Comparison of ENCODE assay signal across 29 cellular contexts in the genomic region with DNA sequence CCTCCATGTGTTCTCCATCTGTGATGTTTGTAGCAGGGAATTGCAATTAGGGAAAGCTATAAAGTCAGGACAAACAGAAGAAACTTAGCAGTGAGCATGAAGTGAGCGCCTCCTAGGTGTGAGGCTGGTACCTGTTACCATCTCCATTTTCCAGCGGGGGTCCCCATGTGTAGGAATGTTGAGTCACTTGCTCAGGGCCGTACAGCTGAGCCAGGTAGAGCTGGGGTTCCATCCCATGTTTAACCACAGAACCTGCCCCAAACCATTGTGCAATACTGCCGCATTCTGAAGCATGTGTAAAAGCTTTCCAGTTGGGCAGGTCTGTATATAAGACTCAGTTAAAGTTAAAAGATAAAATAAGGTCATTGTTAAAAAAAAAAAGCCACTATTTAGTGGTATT.
DNase-seq lines count a peak whose midpoint lies in the region; ATAC-seq, FAIRE-seq and TF ChIP-seq lines count a peak whose summit lies in the region.
"Had no signal": no experiment of that assay in that cellular context is flagged by ENCODE, and none has a peak within 500 bp of the region (broad histone marks: within the 10 kb centered on the region; RNA-seq: fewer than 3 reads in every experiment).

No MANE protein-coding gene starts in this region.

- intact Hi-C loops in IMR-90 (cut with micrococcal nuclease) (no loop called here), mammary epithelial cell (cut with micrococcal nuclease) (loop anchor here (2.0 to 10.0 kb wide), 2 partner anchors 114 to 154 kb away; partner anchors contain the start of gene SPRY4)

- H2AFZ ChIP-seq in IMR-90 (replicated peaks; ENCODE audit: low read length, poor library complexity) (no peak overlapping the region), mammary epithelial cell (ENCODE audit: low read depth, low read length) (no peak overlapping the region), keratinocyte (ENCODE audit: control insufficient read depth, low read length) (no peak overlapping the region)
- H2AFZ ChIP-seq: hepatocyte had no signal

- H3K4ac ChIP-seq in IMR-90 (ENCODE audit: low read depth, low read length) = no peak overlapping the region

- H3K27me3 ChIP-seq in IMR-90 (ENCODE audit: control insufficient read depth, insufficient read depth, low read length) (no peaks in the 10 kb centered on the region), mammary epithelial cell (ENCODE audit: insufficient read depth, low read length) (no peaks in the 10 kb centered on the region), keratinocyte (ENCODE audit: control insufficient read depth, extremely low read depth, insufficient read depth, low read length) (no peaks in the 10 kb centered on the region), right atrium auricular region (no peaks in the 10 kb centered on the region)
- H3K27me3 ChIP-seq: gastrocnemius medialis, hepatocyte, uterus had no signal

- H2BK15ac ChIP-seq in IMR-90 (ENCODE audit: low read depth, low read length) = no peak overlapping the region

- in situ Hi-C loops in IMR-90 (cut with MboI; ENCODE audit: low sequenced_read_pairs) (no loop called here), mammary epithelial cell (cut with MboI; ENCODE audit: low sequenced_read_pairs in 2 of 2) (loop anchor here (5.0 to 25.0 kb wide), 3 partner anchors 141 to 384 kb away; no protein-coding TSS in a partner anchor)

- CTCF ChIA-PET in IMR-90 (lab: Yijun Ruan, JAX) (interaction anchor here (0.6 kb wide), 1 partner anchor 55 kb away, joined by 3 read pairs; no protein-coding TSS in a partner anchor), mammary epithelial cell (lab: Charles Lee; ENCODE audit: low non-redundant PET) (no interaction called here)

- H3K9me1 ChIP-seq in IMR-90 (ENCODE audit: insufficient read depth, low read length) (no peaks in the 10 kb centered on the region), keratinocyte (ENCODE audit: control insufficient read depth, extremely low read depth, insufficient read depth, low read length) (no peaks in the 10 kb centered on the region)

- H3K9me3 ChIP-seq in IMR-90 (ENCODE audit: control insufficient read depth, insufficient read depth, low read length) = no peaks in the 10 kb centered on the region
- H3K9me3 ChIP-seq in mammary epithelial cell (replicated peaks; ENCODE audit: insufficient read depth, low read length) = no peaks in the 10 kb centered on the region
- no peaks in the 10 kb centered on the region for H3K9me3 ChIP-seq in keratinocyte (ENCODE audit: control insufficient read depth, low read depth, low read length)
- H3K9me3 ChIP-seq in right atrium auricular region = no peaks in the 10 kb centered on the region
- H3K9me3 ChIP-seq: A549, gastrocnemius medialis, lower lobe of right lung, mucosa of descending colon, thoracic aorta, uterus had no signal

- no peak overlapping the region for H2AK9ac ChIP-seq in IMR-90 (replicated peaks; ENCODE audit: low read depth, low read length, poor library complexity)

- H4K20me1 ChIP-seq in IMR-90 (ENCODE audit: insufficient read depth, low read length) = no peaks in the 10 kb centered on the region
- no peaks in the 10 kb centered on the region for H4K20me1 ChIP-seq in mammary epithelial cell (ENCODE audit: insufficient read depth, low read length)
- no peaks in the 10 kb centered on the region for H4K20me1 ChIP-seq in keratinocyte (ENCODE audit: control insufficient read depth, extremely low read depth, insufficient read depth, low read length)

- H3K14ac ChIP-seq in IMR-90 (replicated peaks; ENCODE audit: low read depth, low read length) = 0 out of 2 replicates have a peak overlapping the region, but pooled peaks have one; percentile 24

- H2BK120ac ChIP-seq in IMR-90 (ENCODE audit: low read depth, low read length) = no peak overlapping the region

- TF ChIP-seq CTCF in 22Rv1 (IDR thresholded peaks at IDR 0.05) (peak; percentile 8; the same call in 1 of the 2 replicates), IMR-90 (conservative IDR thresholded peaks at IDR 0.05; ENCODE audit: low read depth, low read length) (no peak), mammary epithelial cell (conservative IDR thresholded peaks at IDR 0.05 in 1 of 2, IDR thresholded peaks at IDR 0.05 in 1 of 2; ENCODE audit: extremely low read depth in 1 of 2, insufficient read depth in 1 of 2, low read depth in 1 of 2, low read length in 2 of 2) (peak in 1 of 2 donors; percentile 20), keratinocyte (optimal IDR thresholded peaks at IDR 0.05 in 1 of 3, IDR thresholded peaks at IDR 0.05 in 1 of 3, conservative IDR thresholded peaks at IDR 0.05 in 1 of 3; ENCODE audit: extremely low read depth in 1 of 3, insufficient read depth in 2 of 3, low read length in 3 of 3) (peak; percentile 34 to 61 (median 55)), right atrium auricular region (IDR thresholded peaks at IDR 0.05) (no peak)

- no peak overlapping the region for H3K23ac ChIP-seq in IMR-90 (ENCODE audit: low read depth, low read length)

- H2AK5ac ChIP-seq in IMR-90 (ENCODE audit: low read depth, low read length) = no peak overlapping the region

- no peak overlapping the region for H2BK20ac ChIP-seq in IMR-90 (ENCODE audit: low read depth, low read length)

- H3K4me2 ChIP-seq in IMR-90 (ENCODE audit: low read depth, low read length) (no peak overlapping the region), mammary epithelial cell (ENCODE audit: insufficient read depth, low read depth, low read length) (peak overlapping the region; percentile 45), keratinocyte (ENCODE audit: control insufficient read depth, extremely low read depth, insufficient read depth, low read depth, low read length) (peak overlapping the region; percentile 40)
- H3K4me2 ChIP-seq: A549, hepatocyte had no signal

- DNase-seq in IMR-90 (no peak), mammary epithelial cell (peak; percentile 73), keratinocyte (ENCODE audit: low read depth, low spot score) (peak; percentile 90), AG08395 (ENCODE audit: low spot score) (no peak), right atrium auricular region (ENCODE audit: low spot score) (no peak)
- DNase-seq: activated CD4-positive, CD25-positive, alpha-beta regulatory T cell; activated naive CD4-positive, alpha-beta T cell treated with Interleukin-2 at 50 U/mL for 16 hours; CD8-positive, alpha-beta T cell; gastrocnemius medialis; lower lobe of right lung; mucosa of descending colon; natural killer cell; NCI-H1436 treated with DMSO at 0.1 percent for 48 hours; NCI-H446 treated with DMSO at 0.1 percent for 48 hours; small intestine; stimulated activated CD4-positive, alpha-beta T cell treated with anti-CD3 and anti-CD28 coated beads, Interleukin-1b, Interleukin-23, amount 100 ng/mL, for 48 hours; stimulated activated naive CD8-positive, alpha-beta T cell treated with anti-CD3 and anti-CD28 coated beads, Interleukin-15, Interleukin-2, amounts not matched to agents 100 U/mL and 50 U/mL, for 24 hours; uterus had no signal

- H3K79me2 ChIP-seq in mammary epithelial cell (ENCODE audit: insufficient read depth, low read length) = no peaks in the 10 kb centered on the region
- no peaks in the 10 kb centered on the region for H3K79me2 ChIP-seq in keratinocyte (ENCODE audit: control insufficient read depth, insufficient read depth, low read length)
- H3K79me2 ChIP-seq: hepatocyte had no signal

- no peak overlapping the region for H4K91ac ChIP-seq in IMR-90 (ENCODE audit: insufficient read depth, low read depth, low read length)

- no peak for TF ChIP-seq POLR2A in IMR-90 (IDR thresholded peaks at IDR 0.05; ENCODE audit: low read depth, low read length)

- H3K56ac ChIP-seq in IMR-90 (ENCODE audit: extremely low read depth, insufficient read depth, low read length) = no peak overlapping the region

- FAIRE-seq in keratinocyte (lab: Jason Lieb, UNC) = no peak
- FAIRE-seq: A549, GM18507, GM19239, H54, small intestine had no signal

- no peak overlapping the region for H2BK5ac ChIP-seq in IMR-90 (ENCODE audit: low read depth, low read length, poor library complexity, severe bottlenecking)

- H3K27ac ChIP-seq in 22Rv1 = no peak overlapping the region
- no peak overlapping the region for H3K27ac ChIP-seq in IMR-90 (ENCODE audit: insufficient read depth, low read length)
- no peak overlapping the region for H3K27ac ChIP-seq in mammary epithelial cell (ENCODE audit: insufficient read depth, low read depth, low read length)
- H3K27ac ChIP-seq in keratinocyte (ENCODE audit: control insufficient read depth, insufficient read depth, low read length) = peak overlapping the region; percentile 42
- no peak overlapping the region for H3K27ac ChIP-seq in right atrium auricular region
- H3K27ac ChIP-seq: A549, gastrocnemius medialis, hepatocyte, HL-60, lower lobe of right lung, RWPE1, thoracic aorta, uterus had no signal

- H3K36me3 ChIP-seq in IMR-90 (ENCODE audit: control insufficient read depth, insufficient read depth, low read length) (no peaks in the 10 kb centered on the region), mammary epithelial cell (ENCODE audit: insufficient read depth, low read length) (no peaks in the 10 kb centered on the region), keratinocyte (ENCODE audit: control insufficient read depth in 2 of 2, extremely low read depth in 1 of 2, insufficient read depth in 2 of 2, low read length in 2 of 2) (no peaks in the 10 kb centered on the region), right atrium auricular region (no peaks in the 10 kb centered on the region)
- H3K36me3 ChIP-seq: gastrocnemius medialis, lower lobe of right lung, thoracic aorta, uterus had no signal

- H3K79me1 ChIP-seq in IMR-90 (ENCODE audit: low read depth in 1 of 2, low read length in 2 of 2) = no peaks in the 10 kb centered on the region

- whole genome bisulfite sequencing in IMR-90 (ENCODE audit: extremely low coverage in 2 of 2, insufficient read length in 1 of 2), 2 experiments = no CpG with 5 or more reads among the region's 4 CpGs
- 30% methylated on average over 4 of the region's 4 CpGs for WGBS in mammary epithelial cell (ENCODE audit: low coverage, missing lambda C conversion rate)

- no peak for ATAC-seq in IMR-90 (ENCODE audit: low read depth)
- no peak for ATAC-seq in HG02610 (IDR thresholded peaks at IDR 0.05; ENCODE audit: unreplicated experiment)
- no peak for ATAC-seq in HG03039 (IDR thresholded peaks at IDR 0.05; ENCODE audit: unreplicated experiment)
- ATAC-seq: A549; CD8-positive, alpha-beta T cell; gastrocnemius medialis; lower lobe of right lung; mucosa of descending colon; natural killer cell; stimulated activated naive CD8-positive, alpha-beta T cell treated with anti-CD3 and anti-CD28 coated beads, Interleukin-15, Interleukin-2, amounts not matched to agents 100 U/mL and 50 U/mL, for 24 hours had no signal

- H3K4me1 ChIP-seq in IMR-90 (ENCODE audit: control insufficient read depth, insufficient read depth, low read length) (peaks cover 3% of the 10 kb centered on the region), mammary epithelial cell (ENCODE audit: insufficient read depth, low read length) (peaks cover 12% of the 10 kb centered on the region), keratinocyte (ENCODE audit: control insufficient read depth, extremely low read depth, insufficient read depth, low read length) (peaks cover 25% of the 10 kb centered on the region), right atrium auricular region (peaks cover 0 to 13% of the 10 kb centered on the region in 2 donors)
- H3K4me1 ChIP-seq: A549, uterus had no signal

- POLR2A ChIA-PET in IMR-90 (lab: Charles Lee; ENCODE audit: unreplicated experiment) = no interaction called here

- no peak overlapping the region for H4K8ac ChIP-seq in IMR-90 (ENCODE audit: low read depth in 2 of 2, low read length in 2 of 2)

- TF ChIP-seq RAD21 in IMR-90 (IDR thresholded peaks at IDR 0.05; ENCODE audit: low read length) = no peak

- dilution Hi-C loops in IMR-90 (cut with HindIII; ENCODE audit: low sequenced_read_pairs, unreplicated experiment) = no loop called here
- dilution Hi-C loops in mammary epithelial cell (cut with HindIII; ENCODE audit: low sequenced_read_pairs) = loop anchor here (10.0 kb wide), 1 partner anchor 374 kb away; no protein-coding TSS in a partner anchor
- dilution Hi-C loops in keratinocyte (cut with MboI; ENCODE audit: extremely low pct_ligation_motif_present, low sequenced_read_pairs) = no loop called here

- H3K4me3 ChIP-seq in IMR-90 (ENCODE audit: insufficient read depth, low read depth, low read length) (no peak overlapping the region), mammary epithelial cell (replicated peaks in 1 of 3; ENCODE audit: insufficient read depth in 1 of 3, low read depth in 2 of 3, low read length in 3 of 3) (no peak overlapping the region), keratinocyte (ENCODE audit: control insufficient read depth in 2 of 3, extremely low read depth in 1 of 3, insufficient read depth in 2 of 3, low read depth in 1 of 3, low read length in 3 of 3) (no peak overlapping the region), right atrium auricular region (no peak overlapping the region)
- H3K4me3 ChIP-seq: A549, gastrocnemius medialis, hepatocyte, lower lobe of right lung, mucosa of descending colon, thoracic aorta, uterus had no signal

- H3K18ac ChIP-seq in IMR-90 (ENCODE audit: low read depth, low read length) = no peak overlapping the region

- H4K5ac ChIP-seq in IMR-90 (ENCODE audit: low read depth, low read length) = no peak overlapping the region

- BruUV-seq in IMR-90 (replicated peaks; lab: Mats Ljungman, UMichigan) (no TSS peak), mammary epithelial cell (replicated peaks; lab: Mats Ljungman, UMichigan) (no TSS peak)

- no peak overlapping the region for H3K9ac ChIP-seq in IMR-90 (ENCODE audit: low read depth, low read length)
- H3K9ac ChIP-seq in mammary epithelial cell (ENCODE audit: insufficient read depth, low read length) = no peak overlapping the region
- H3K9ac ChIP-seq in keratinocyte (ENCODE audit: control insufficient read depth, extremely low read depth, insufficient read depth, low read length) = no peak overlapping the region

Comparison
In these comparisons a context has a peak if more than half of its experiments do, and no peak if none do; other contexts are left out.
1. CTCF ChIP-seq: peak in 22Rv1 (single experiment) and keratinocyte (3 of 3); none in IMR-90 (single experiment) and right atrium auricular region (0 of 2).
2. DNase-seq: peak in mammary epithelial cell (single experiment) and keratinocyte (single experiment); none in IMR-90 (single experiment), AG08395 (single experiment) and right atrium auricular region (single experiment).